In genomic region chr1:37636435-37636834, GRCh38 we compare ENCODE assay signal across 3 cellular contexts.
TF ChIP-seq lines count a peak whose summit lies in the region.

No MANE protein-coding gene starts in this region.

TF ChIP-seq in GM23338, 12 proteins besides CTCF, POLR2A, EP300 and RAD21:
- TF ChIP-seq EZH2 (IDR thresholded peaks at IDR 0.05; ENCODE audit: low read depth, unreplicated experiment) (peak; percentile 43), JUNB (IDR thresholded peaks at IDR 0.05; ENCODE audit: unreplicated experiment) (no peak)

TF ChIP-seq in HEK293, 187 proteins besides CTCF, POLR2A, EP300 and RAD21:
- TF ChIP-seq REST (tag by site-specific recombination; IDR thresholded peaks at IDR 0.05), result no peak
- TF ChIP-seq SP2 (tag by site-specific recombination; IDR thresholded peaks at IDR 0.05), result no peak
- peak; percentile 42; the same call in 1 of the 2 replicates for TF ChIP-seq ZNF768 (tag by site-specific recombination; IDR thresholded peaks at IDR 0.05)
- TF ChIP-seq ZNF585B (tag by site-specific recombination; IDR thresholded peaks at IDR 0.05), result no peak
- TF ChIP-seq ZNF19 (tag by site-specific recombination; IDR thresholded peaks at IDR 0.05; ENCODE audit: low read depth), result no peak
- no peak for TF ChIP-seq ZNF138 (tag by site-specific recombination; IDR thresholded peaks at IDR 0.05; ENCODE audit: borderline replicate concordance)
- no peak for TF ChIP-seq TRIM28 (IDR thresholded peaks at IDR 0.05; ENCODE audit: borderline replicate concordance, low read length)
- no peak for TF ChIP-seq ZNF324 (tag by site-specific recombination; IDR thresholded peaks at IDR 0.05)
- TF ChIP-seq ZNF664 (tag by site-specific recombination; IDR thresholded peaks at IDR 0.05), result peak; percentile 62; the same call in 1 of the 2 replicates

TF ChIP-seq in K562, 482 proteins besides CTCF, POLR2A, EP300 and RAD21:
- TF ChIP-seq RBM25 (IDR thresholded peaks at IDR 0.05; ENCODE audit: low read depth, low read length, severe bottlenecking), result peak; percentile 65
- peak; percentile 87 for TF ChIP-seq ZNF121 (CRISPR knock-in tag; conservative IDR thresholded peaks at IDR 0.05)
- TF ChIP-seq BCOR (IDR thresholded peaks at IDR 0.05), result peak; percentile 66; the same call in 1 of the 2 replicates
- no peak for TF ChIP-seq HSF4 (CRISPR knock-in tag; IDR thresholded peaks at IDR 0.05; ENCODE audit: borderline replicate concordance)
- TF ChIP-seq ZNF124 (CRISPR knock-in tag; IDR thresholded peaks at IDR 0.05), result no peak
- TF ChIP-seq ZFP36 (IDR thresholded peaks at IDR 0.05; ENCODE audit: low read depth, low read length, partially characterized antibody), result peak; percentile 58
- TF ChIP-seq SMARCA5 (IDR thresholded peaks at IDR 0.05), result peak; percentile 76; the same call in 1 of the 2 replicates
